In genomic region chr16:57619606-57620315, GRCh38 we compare ENCODE assay signal across 11 cellular contexts. TPM values are rescaled to one million over a fixed set of nuclear protein-coding genes. Genes with fewer than 3 reads are reported as not detected.
DNase-seq lines count a peak whose midpoint lies in the region; ATAC-seq, FAIRE-seq and TF ChIP-seq lines count a peak whose summit lies in the region.
"Had no signal": no experiment of that assay in that cellular context is flagged by ENCODE, and none has a peak within 500 bp of the region (broad histone marks: within the 10 kb centered on the region; RNA-seq: fewer than 3 reads in every experiment).

No MANE protein-coding gene starts in this region.

- H3K4me1 ChIP-seq in PC-9 (replicated peaks; ENCODE audit: insufficient read depth) (peaks cover 69% of the 10 kb centered on the region), keratinocyte (ENCODE audit: control insufficient read depth, extremely low read depth, insufficient read depth, low read length) (peaks cover 61% of the 10 kb centered on the region), thyroid gland (peaks cover 55 to 69% of the 10 kb centered on the region in 2 donors)

- H4K20me1 ChIP-seq in PC-9 (ENCODE audit: insufficient read depth) (no peaks in the 10 kb centered on the region), keratinocyte (ENCODE audit: control insufficient read depth, extremely low read depth, insufficient read depth, low read length) (no peaks in the 10 kb centered on the region)

- peak overlapping the region; percentile 92 for H3K27ac ChIP-seq in PC-9
- H3K27ac ChIP-seq in keratinocyte (ENCODE audit: control insufficient read depth, insufficient read depth, low read length) = peak overlapping the region; percentile 91
- H3K27ac ChIP-seq in thyroid gland = peak overlapping the region; percentile 94 to 99 (median 98)
- H3K27ac ChIP-seq: SJSA1 had no signal

- peak; percentile 46 for FAIRE-seq in keratinocyte (lab: Jason Lieb, UNC)
- FAIRE-seq: A204.1 had no signal

- DNase-seq in NCI-H1436 (lab: John Stamatoyannopoulos, UW) (peak; percentile 12), NCI-H1436 treated with DMSO at 0.1 percent for 48 hours (lab: John Stamatoyannopoulos, UW) (no peak), PC-9 (peak; percentile 75 to 87), keratinocyte (ENCODE audit: low read depth, low spot score) (peak; percentile 81), thyroid gland (peak; percentile 92 to 94), EL (no peak)
- DNase-seq in stimulated activated CD4-positive, alpha-beta T cell treated with anti-CD3 and anti-CD28 coated beads, Interleukin-15, amount 100 ng/mL, for 24 hours = no peak
- DNase-seq: stimulated activated CD4-positive, alpha-beta T cell treated with anti-CD3 and anti-CD28 coated beads, Interleukin-2, amount 100 ng/mL, for 24 hours had no signal

- no peak for ATAC-seq in GM18868 (IDR thresholded peaks at IDR 0.05; ENCODE audit: unreplicated experiment)

- H3K9me3 ChIP-seq in PC-9 (ENCODE audit: insufficient read depth, low read depth) (no peaks in the 10 kb centered on the region), keratinocyte (ENCODE audit: control insufficient read depth, low read depth, low read length) (no peaks in the 10 kb centered on the region), thyroid gland (no peaks in the 10 kb centered on the region)
- H3K9me3 ChIP-seq: SJSA1 had no signal

- H3K4me2 ChIP-seq in PC-9 = peak overlapping the region; percentile 90
- H3K4me2 ChIP-seq in keratinocyte (ENCODE audit: control insufficient read depth, extremely low read depth, insufficient read depth, low read depth, low read length) = peak overlapping the region; percentile 94

- WGBS in thyroid gland, 2 donors = 26 to 48% methylated on average over 11 to 13 of the region's 16 CpGs

- no peaks in the 10 kb centered on the region for H3K9me1 ChIP-seq in keratinocyte (ENCODE audit: control insufficient read depth, extremely low read depth, insufficient read depth, low read length)

- H3K79me2 ChIP-seq in PC-9 (ENCODE audit: low read depth) (peaks cover 39% of the 10 kb centered on the region), keratinocyte (ENCODE audit: control insufficient read depth, insufficient read depth, low read length) (peaks cover 35% of the 10 kb centered on the region)

- no peaks in the 10 kb centered on the region for H3K36me3 ChIP-seq in PC-9 (ENCODE audit: low read depth)
- H3K36me3 ChIP-seq in keratinocyte (ENCODE audit: control insufficient read depth in 2 of 2, extremely low read depth in 1 of 2, insufficient read depth in 2 of 2, low read length in 2 of 2) = no peaks in the 10 kb centered on the region
- no peaks in the 10 kb centered on the region for H3K36me3 ChIP-seq in thyroid gland
- H3K36me3 ChIP-seq: SJSA1 had no signal

- no TSS peak for BruUV-seq in PC-9 (replicated peaks; lab: Mats Ljungman, UMichigan)

- H2AFZ ChIP-seq in PC-9 = peak overlapping the region; percentile 68
- H2AFZ ChIP-seq in keratinocyte (ENCODE audit: control insufficient read depth, low read length) = peak overlapping the region; percentile 79

- H3K9ac ChIP-seq in keratinocyte (ENCODE audit: control insufficient read depth, extremely low read depth, insufficient read depth, low read length) = peak overlapping the region; percentile 87

- H3K4me3 ChIP-seq in PC-9 (peak overlapping the region; percentile 76), keratinocyte (ENCODE audit: control insufficient read depth in 2 of 3, extremely low read depth in 1 of 3, insufficient read depth in 2 of 3, low read depth in 1 of 3, low read length in 3 of 3) (peak overlapping the region; percentile 69 to 83 (median 80)), thyroid gland (replicated peaks in 1 of 3) (peak overlapping the region; percentile 11 to 59 (median 36))
- H3K4me3 ChIP-seq: SJSA1 had no signal

- peaks cover 71% of the 10 kb centered on the region for H3F3A ChIP-seq in PC-9 (ENCODE audit: insufficient read depth, low read depth)

- POLR2A ChIA-PET in PC-9 (lab: Charles Lee; ENCODE audit: unreplicated experiment) = interaction anchor here (0.8 to 1.3 kb wide), 3 partner anchors 9 to 190 kb away, joined by 3 to 17 read pairs (median 5); partner anchors contain the start of gene ADGRG1

- no peaks in the 10 kb centered on the region for H3K9me2 ChIP-seq in PC-9 (ENCODE audit: insufficient read depth)

- CTCF ChIA-PET in PC-9 (lab: Charles Lee) = interaction anchor here (0.7 to 1.0 kb wide), 2 partner anchors 12 to 29 kb away, joined by 4 read pairs; no protein-coding TSS in a partner anchor

- H3K27me3 ChIP-seq in PC-9 (ENCODE audit: insufficient read depth, low read depth) = no peaks in the 10 kb centered on the region
- no peaks in the 10 kb centered on the region for H3K27me3 ChIP-seq in keratinocyte (ENCODE audit: control insufficient read depth, extremely low read depth, insufficient read depth, low read length)
- H3K27me3 ChIP-seq in thyroid gland = no peaks in the 10 kb centered on the region
- H3K27me3 ChIP-seq: SJSA1 had no signal

- intact Hi-C loops in PC-9 (cut with micrococcal nuclease; ENCODE audit: unreplicated experiment) (loop anchor here (5.0 kb wide), 1 partner anchor 198 kb away; no protein-coding TSS in a partner anchor), thyroid gland (cut with DNase I) (no loop called here)

- dilution Hi-C loops in keratinocyte (cut with MboI; ENCODE audit: extremely low pct_ligation_motif_present, low sequenced_read_pairs) = no loop called here

- peak; percentile 11 to 90 for TF ChIP-seq POLR2A in thyroid gland (IDR thresholded peaks at IDR 0.05)

- TF ChIP-seq CTCF in PC-9 (conservative IDR thresholded peaks at IDR 0.05) = no peak
- TF ChIP-seq CTCF in keratinocyte (optimal IDR thresholded peaks at IDR 0.05 in 1 of 3, IDR thresholded peaks at IDR 0.05 in 1 of 3, conservative IDR thresholded peaks at IDR 0.05 in 1 of 3; ENCODE audit: extremely low read depth in 1 of 3, insufficient read depth in 2 of 3, low read length in 3 of 3) = no peak
- TF ChIP-seq CTCF in thyroid gland (IDR thresholded peaks at IDR 0.05) = no peak

RNA-seq across cellular contexts. Expression of gene ADGRG1, which starts 8.7 kb away (rescaled TPM):
- total RNA-seq in PC-9 (2021) (105 and 131 TPM in 2 replicates), thyroid gland (100 to 1,000 TPM; 120 to 295 (median 239) TPM)
- polyA plus RNA-seq in keratinocyte = 28.4 to 94.9 TPM (median 38.4 TPM) in 3 replicates
- polyA plus RNA-seq in keratinocyte (2011; ENCODE audit: low read depth) = 47.7 TPM
- 37.4 and 46.7 TPM in 2 replicates for polyA plus RNA-seq in keratinocyte (2011; cell fraction: cytosol; rRNA removed)
- 182 and 187 TPM in 2 replicates for polyA plus RNA-seq in keratinocyte (2011; cell fraction: nucleus; rRNA removed)
- 114 and 163 TPM in 2 replicates for polyA plus RNA-seq in keratinocyte (2012; ENCODE audit: low replicate concordance)
- polyA minus RNA-seq in keratinocyte = 44.0 to 194 TPM (median 63.1 TPM) in 3 replicates
- 65.6 TPM for polyA minus RNA-seq in keratinocyte (2011; cell fraction: cytosol; rRNA and poly(A)+ RNA removed)
- 116 and 131 TPM in 2 replicates for polyA minus RNA-seq in keratinocyte (2011; cell fraction: nucleus; rRNA and poly(A)+ RNA removed)

RNA-seq across cellular contexts. Expression of gene ADGRG3, which starts 48.3 kb away (rescaled TPM):
- 0.25 TPM in 1 of 2 replicates, not detected in the other for total RNA-seq in PC-9 (2021)
- not detected in 3 replicates for polyA plus RNA-seq in keratinocyte
- polyA plus RNA-seq in keratinocyte (2011; ENCODE audit: low read depth) = not detected
- polyA plus RNA-seq in keratinocyte (2011; cell fraction: cytosol; rRNA removed) = not detected in 2 replicates
- polyA plus RNA-seq in keratinocyte (2011; cell fraction: nucleus; rRNA removed) = 0.04 and 0.16 TPM in 2 replicates
- not detected in 2 replicates for polyA plus RNA-seq in keratinocyte (2012; ENCODE audit: low replicate concordance)
- 0.16 TPM in 1 of 3 replicates, not detected in the others for polyA minus RNA-seq in keratinocyte
- not detected for polyA minus RNA-seq in keratinocyte (2011; cell fraction: cytosol; rRNA and poly(A)+ RNA removed)
- not detected in 2 replicates for polyA minus RNA-seq in keratinocyte (2011; cell fraction: nucleus; rRNA and poly(A)+ RNA removed)
- 10 to 100 TPM in 2 of 4 donors, 1 to 10 TPM in 2; 3.8 to 14.2 (median 8.2) TPM for total RNA-seq in thyroid gland
- total RNA-seq: SJSA1 had no signal

Comparison
In these comparisons a context has a peak if more than half of its experiments do, and no peak if none do; other contexts are left out.
1. DNase-seq: peak in NCI-H1436 (single experiment), PC-9 (2 of 2), keratinocyte (single experiment) and thyroid gland (2 of 2); none in NCI-H1436 treated with DMSO at 0.1 percent for 48 hours (single experiment), stimulated activated CD4-positive, alpha-beta T cell treated with anti-CD3 and anti-CD28 coated beads, Interleukin-15, amount 100 ng/mL, for 24 hours (single experiment) and EL (single experiment).
2. Peak in every context shown above with its lines, with median percentiles within 50 percentile points of each other: H3K27ac ChIP-seq and H3K4me3 ChIP-seq.